9 cellular contexts compared by ENCODE assay signal in genomic region chr3:46208167-46208704, GRCh38. TPM values are rescaled to one million over a fixed set of nuclear protein-coding genes. Genes with fewer than 3 reads are reported as not detected.
DNase-seq lines count a peak whose midpoint lies in the region; ATAC-seq and TF ChIP-seq lines count a peak whose summit lies in the region.
"Had no signal": no experiment of that assay in that cellular context is flagged by ENCODE, and none has a peak within 500 bp of the region (broad histone marks: within the 10 kb centered on the region; RNA-seq: fewer than 3 reads in every experiment).

TSS of gene CCR1 (minus strand) at chr3:46208313. CDS start at chr3:46204313, 4,000 bp downstream.

- H3K4me3 ChIP-seq in colonic mucosa, result peak within 1 kb of the TSS; percentile 11

- peak within 1 kb of the TSS; percentile 29 for H3K27ac ChIP-seq in colonic mucosa

- H3K27me3 Mint-ChIP-seq in activated CD4-positive, alpha-beta T cell treated with anti-CD3 and anti-CD28 coated beads, Interleukin-2, amount 10 ng/mL, durations not matched to agents 24 days and 14 days, result peaks cover 2% of the 10 kb centered on the region

- H3K4me1 Mint-ChIP-seq in activated CD4-positive, alpha-beta T cell treated with anti-CD3 and anti-CD28 coated beads, Interleukin-2, amount 10 ng/mL, durations not matched to agents 24 days and 14 days, result peaks cover 56% of the 10 kb centered on the region

- no peaks in the 10 kb centered on the region for H3K36me3 ChIP-seq in colonic mucosa

- H3K9ac ChIP-seq in colonic mucosa (ENCODE audit: low read depth in 2 of 2, low read length in 2 of 2), result no peak within 1 kb of the TSS

- peak; percentile 89 for DNase-seq in activated CD4-positive, alpha-beta T cell treated with anti-CD3 and anti-CD28 coated beads, Interleukin-2, amount 10 ng/mL, durations not matched to agents 24 days and 14 days
- DNase-seq in activated CD4-positive, alpha-beta T cell treated with anti-CD3 and anti-CD28 coated beads, Interleukin-2, amount 50 U/mL, for 4 hours, result no peak
- DNase-seq in SKM-1 treated with dmso at 0.1 percent for 144 hours (lab: John Stamatoyannopoulos, UW; ENCODE audit: unreplicated experiment) (peak; percentile 60), colonic mucosa (peak; percentile 35), mesenteric fat pad (ENCODE audit: low spot score) (no peak), superior temporal gyrus (ENCODE audit: extremely low spot score) (peak; percentile 56), ureter (ENCODE audit: low spot score) (no peak)

- no peaks in the 10 kb centered on the region for H3K4me1 ChIP-seq in colonic mucosa

- intact Hi-C loops in activated CD4-positive, alpha-beta T cell treated with anti-CD3 and anti-CD28 coated beads, Interleukin-2, amount 10 ng/mL, durations not matched to agents 24 days and 14 days (cut with micrococcal nuclease), result loop anchor here (1.0 to 5.0 kb wide), 6 partner anchors 73 to 266 kb away; partner anchors contain the start of genes CCR5 and CXCR6
- intact Hi-C loops in colonic mucosa (cut with DNase I), result no loop called here

- H3K36me3 Mint-ChIP-seq in activated CD4-positive, alpha-beta T cell treated with anti-CD3 and anti-CD28 coated beads, Interleukin-2, amount 10 ng/mL, durations not matched to agents 24 days and 14 days (ENCODE audit: low read depth), result peaks cover 14% of the 10 kb centered on the region

- H3K9me3 ChIP-seq in colonic mucosa, result no peaks in the 10 kb centered on the region

- ATAC-seq in HG02973 (IDR thresholded peaks at IDR 0.05; ENCODE audit: unreplicated experiment), result peak; percentile 57

- TF ChIP-seq CTCF in colonic mucosa (IDR thresholded peaks at IDR 0.05), result peak; percentile 30

- peaks cover 4% of the 10 kb centered on the region for H3K9me3 Mint-ChIP-seq in activated CD4-positive, alpha-beta T cell treated with anti-CD3 and anti-CD28 coated beads, Interleukin-2, amount 10 ng/mL, durations not matched to agents 24 days and 14 days

- peak within 1 kb of the TSS; percentile 74 for H3K27ac Mint-ChIP-seq in activated CD4-positive, alpha-beta T cell treated with anti-CD3 and anti-CD28 coated beads, Interleukin-2, amount 10 ng/mL, durations not matched to agents 24 days and 14 days

- H3K27me3 ChIP-seq in colonic mucosa, result no peaks in the 10 kb centered on the region

- H3K4me3 Mint-ChIP-seq in activated CD4-positive, alpha-beta T cell treated with anti-CD3 and anti-CD28 coated beads, Interleukin-2, amount 10 ng/mL, durations not matched to agents 24 days and 14 days, result peak within 1 kb of the TSS; percentile 73

RNA-seq across cellular contexts. Expression of gene CCR1, which starts in this region (rescaled TPM):
- total RNA-seq in activated CD4-positive, alpha-beta T cell treated with anti-CD3 and anti-CD28 coated beads, Interleukin-2, amount 10 ng/mL, durations not matched to agents 24 days and 14 days, result 5.9 and 6.7 TPM in 2 replicates
- total RNA-seq in colonic mucosa, result 1 to 10 TPM in 1 of 2 donors, under 1 TPM in 1; 0.57 to 6.0 TPM
- total RNA-seq in mesenteric fat pad, result 39.7 TPM
- 4.3 TPM for total RNA-seq in ureter
- total RNA-seq: endothelial cell of umbilical vein had no signal

Comparison
In these comparisons a context has a peak if more than half of its experiments do, and no peak if none do; other contexts are left out.
1. DNase-seq: peak in activated CD4-positive, alpha-beta T cell treated with anti-CD3 and anti-CD28 coated beads, Interleukin-2, amount 10 ng/mL, durations not matched to agents 24 days and 14 days (single experiment), SKM-1 treated with dmso at 0.1 percent for 144 hours (single experiment), colonic mucosa (single experiment) and superior temporal gyrus (single experiment); none in activated CD4-positive, alpha-beta T cell treated with anti-CD3 and anti-CD28 coated beads, Interleukin-2, amount 50 U/mL, for 4 hours (0 of 2), mesenteric fat pad (single experiment) and ureter (single experiment).